In the genomic region with DNA sequence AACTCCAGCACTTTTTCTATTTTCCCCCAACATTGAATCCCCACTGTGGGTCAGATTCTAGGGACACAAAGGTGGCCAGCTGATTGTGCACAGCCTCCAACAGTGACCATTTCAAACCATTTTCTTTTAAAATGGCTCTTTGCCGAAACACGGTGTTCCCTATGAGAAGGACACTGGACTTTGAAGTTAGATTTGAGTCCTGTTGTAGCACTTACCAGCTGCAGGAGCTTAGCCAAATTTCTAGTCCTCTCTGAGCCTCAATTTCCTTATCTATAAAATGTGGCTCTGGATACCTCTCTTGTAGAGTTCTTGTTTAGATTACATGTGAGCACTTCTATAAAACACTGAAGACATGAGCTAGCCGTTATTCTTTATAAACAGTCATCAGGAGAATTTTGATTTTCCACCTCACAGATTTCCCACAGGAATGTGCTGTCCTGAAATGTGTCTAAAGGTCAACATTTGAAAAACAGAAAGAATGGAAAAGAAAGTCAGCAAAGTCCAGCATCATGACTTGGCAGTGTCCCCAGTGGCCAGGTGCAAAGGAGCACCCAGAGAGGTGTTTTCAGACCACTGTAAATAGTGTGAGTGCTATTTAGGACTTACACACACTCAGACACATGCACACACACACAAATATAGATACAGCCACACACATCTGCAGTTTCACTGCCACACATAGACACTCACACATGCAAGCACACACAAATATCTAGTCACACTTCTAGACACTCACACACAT, we compare ENCODE assay signal across 5 cellular contexts. TPM values are rescaled to one million over a fixed set of nuclear protein-coding genes. Genes with fewer than 3 reads are reported as not detected.
"Had no signal": no experiment of that assay in that cellular context is flagged by ENCODE, and none has a peak within 500 bp of the region (broad histone marks: within the 10 kb centered on the region; RNA-seq: fewer than 3 reads in every experiment).

No MANE protein-coding gene starts in this region.

RNA-seq across cellular contexts. Expression of gene ACSM2A, which starts 4.5 kb away (rescaled TPM):
- total RNA-seq: GM23248, H4, H7, HFFc6, HT1080 had no signal

RNA-seq across cellular contexts. Expression of gene ACSM5, which starts 37.5 kb away (rescaled TPM):
- total RNA-seq: GM23248, H7, HFFc6, HT1080 had no signal

RNA-seq across cellular contexts. Expression of gene PDILT, which starts 42.3 kb away (rescaled TPM):
- total RNA-seq: GM23248, H4, H7, HFFc6, HT1080 had no signal
